1 cellular context compared by ENCODE assay signal in genomic region chr5:38660194-38660668, GRCh38.
A peak's percentile ranks its signal among the peaks of the same experiment; 100 is the strongest.
TF ChIP-seq lines count a peak whose summit lies in the region.

No MANE protein-coding gene starts in this region.

TF ChIP-seq in K562, 482 proteins besides CTCF, POLR2A, EP300 and RAD21 (continued from another document and continues in another):
- TF ChIP-seq, protein P1, sequence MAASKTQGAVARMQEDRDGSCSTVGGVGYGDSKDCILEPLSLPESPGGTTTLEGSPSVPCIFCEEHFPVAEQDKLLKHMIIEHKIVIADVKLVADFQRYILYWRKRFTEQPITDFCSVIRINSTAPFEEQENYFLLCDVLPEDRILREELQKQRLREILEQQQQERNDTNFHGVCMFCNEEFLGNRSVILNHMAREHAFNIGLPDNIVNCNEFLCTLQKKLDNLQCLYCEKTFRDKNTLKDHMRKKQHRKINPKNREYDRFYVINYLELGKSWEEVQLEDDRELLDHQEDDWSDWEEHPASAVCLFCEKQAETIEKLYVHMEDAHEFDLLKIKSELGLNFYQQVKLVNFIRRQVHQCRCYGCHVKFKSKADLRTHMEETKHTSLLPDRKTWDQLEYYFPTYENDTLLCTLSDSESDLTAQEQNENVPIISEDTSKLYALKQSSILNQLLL (CRISPR knock-in tag; IDR thresholded peaks at IDR 0.05; ENCODE audit: borderline replicate concordance): no peak
- TF ChIP-seq, protein P2, sequence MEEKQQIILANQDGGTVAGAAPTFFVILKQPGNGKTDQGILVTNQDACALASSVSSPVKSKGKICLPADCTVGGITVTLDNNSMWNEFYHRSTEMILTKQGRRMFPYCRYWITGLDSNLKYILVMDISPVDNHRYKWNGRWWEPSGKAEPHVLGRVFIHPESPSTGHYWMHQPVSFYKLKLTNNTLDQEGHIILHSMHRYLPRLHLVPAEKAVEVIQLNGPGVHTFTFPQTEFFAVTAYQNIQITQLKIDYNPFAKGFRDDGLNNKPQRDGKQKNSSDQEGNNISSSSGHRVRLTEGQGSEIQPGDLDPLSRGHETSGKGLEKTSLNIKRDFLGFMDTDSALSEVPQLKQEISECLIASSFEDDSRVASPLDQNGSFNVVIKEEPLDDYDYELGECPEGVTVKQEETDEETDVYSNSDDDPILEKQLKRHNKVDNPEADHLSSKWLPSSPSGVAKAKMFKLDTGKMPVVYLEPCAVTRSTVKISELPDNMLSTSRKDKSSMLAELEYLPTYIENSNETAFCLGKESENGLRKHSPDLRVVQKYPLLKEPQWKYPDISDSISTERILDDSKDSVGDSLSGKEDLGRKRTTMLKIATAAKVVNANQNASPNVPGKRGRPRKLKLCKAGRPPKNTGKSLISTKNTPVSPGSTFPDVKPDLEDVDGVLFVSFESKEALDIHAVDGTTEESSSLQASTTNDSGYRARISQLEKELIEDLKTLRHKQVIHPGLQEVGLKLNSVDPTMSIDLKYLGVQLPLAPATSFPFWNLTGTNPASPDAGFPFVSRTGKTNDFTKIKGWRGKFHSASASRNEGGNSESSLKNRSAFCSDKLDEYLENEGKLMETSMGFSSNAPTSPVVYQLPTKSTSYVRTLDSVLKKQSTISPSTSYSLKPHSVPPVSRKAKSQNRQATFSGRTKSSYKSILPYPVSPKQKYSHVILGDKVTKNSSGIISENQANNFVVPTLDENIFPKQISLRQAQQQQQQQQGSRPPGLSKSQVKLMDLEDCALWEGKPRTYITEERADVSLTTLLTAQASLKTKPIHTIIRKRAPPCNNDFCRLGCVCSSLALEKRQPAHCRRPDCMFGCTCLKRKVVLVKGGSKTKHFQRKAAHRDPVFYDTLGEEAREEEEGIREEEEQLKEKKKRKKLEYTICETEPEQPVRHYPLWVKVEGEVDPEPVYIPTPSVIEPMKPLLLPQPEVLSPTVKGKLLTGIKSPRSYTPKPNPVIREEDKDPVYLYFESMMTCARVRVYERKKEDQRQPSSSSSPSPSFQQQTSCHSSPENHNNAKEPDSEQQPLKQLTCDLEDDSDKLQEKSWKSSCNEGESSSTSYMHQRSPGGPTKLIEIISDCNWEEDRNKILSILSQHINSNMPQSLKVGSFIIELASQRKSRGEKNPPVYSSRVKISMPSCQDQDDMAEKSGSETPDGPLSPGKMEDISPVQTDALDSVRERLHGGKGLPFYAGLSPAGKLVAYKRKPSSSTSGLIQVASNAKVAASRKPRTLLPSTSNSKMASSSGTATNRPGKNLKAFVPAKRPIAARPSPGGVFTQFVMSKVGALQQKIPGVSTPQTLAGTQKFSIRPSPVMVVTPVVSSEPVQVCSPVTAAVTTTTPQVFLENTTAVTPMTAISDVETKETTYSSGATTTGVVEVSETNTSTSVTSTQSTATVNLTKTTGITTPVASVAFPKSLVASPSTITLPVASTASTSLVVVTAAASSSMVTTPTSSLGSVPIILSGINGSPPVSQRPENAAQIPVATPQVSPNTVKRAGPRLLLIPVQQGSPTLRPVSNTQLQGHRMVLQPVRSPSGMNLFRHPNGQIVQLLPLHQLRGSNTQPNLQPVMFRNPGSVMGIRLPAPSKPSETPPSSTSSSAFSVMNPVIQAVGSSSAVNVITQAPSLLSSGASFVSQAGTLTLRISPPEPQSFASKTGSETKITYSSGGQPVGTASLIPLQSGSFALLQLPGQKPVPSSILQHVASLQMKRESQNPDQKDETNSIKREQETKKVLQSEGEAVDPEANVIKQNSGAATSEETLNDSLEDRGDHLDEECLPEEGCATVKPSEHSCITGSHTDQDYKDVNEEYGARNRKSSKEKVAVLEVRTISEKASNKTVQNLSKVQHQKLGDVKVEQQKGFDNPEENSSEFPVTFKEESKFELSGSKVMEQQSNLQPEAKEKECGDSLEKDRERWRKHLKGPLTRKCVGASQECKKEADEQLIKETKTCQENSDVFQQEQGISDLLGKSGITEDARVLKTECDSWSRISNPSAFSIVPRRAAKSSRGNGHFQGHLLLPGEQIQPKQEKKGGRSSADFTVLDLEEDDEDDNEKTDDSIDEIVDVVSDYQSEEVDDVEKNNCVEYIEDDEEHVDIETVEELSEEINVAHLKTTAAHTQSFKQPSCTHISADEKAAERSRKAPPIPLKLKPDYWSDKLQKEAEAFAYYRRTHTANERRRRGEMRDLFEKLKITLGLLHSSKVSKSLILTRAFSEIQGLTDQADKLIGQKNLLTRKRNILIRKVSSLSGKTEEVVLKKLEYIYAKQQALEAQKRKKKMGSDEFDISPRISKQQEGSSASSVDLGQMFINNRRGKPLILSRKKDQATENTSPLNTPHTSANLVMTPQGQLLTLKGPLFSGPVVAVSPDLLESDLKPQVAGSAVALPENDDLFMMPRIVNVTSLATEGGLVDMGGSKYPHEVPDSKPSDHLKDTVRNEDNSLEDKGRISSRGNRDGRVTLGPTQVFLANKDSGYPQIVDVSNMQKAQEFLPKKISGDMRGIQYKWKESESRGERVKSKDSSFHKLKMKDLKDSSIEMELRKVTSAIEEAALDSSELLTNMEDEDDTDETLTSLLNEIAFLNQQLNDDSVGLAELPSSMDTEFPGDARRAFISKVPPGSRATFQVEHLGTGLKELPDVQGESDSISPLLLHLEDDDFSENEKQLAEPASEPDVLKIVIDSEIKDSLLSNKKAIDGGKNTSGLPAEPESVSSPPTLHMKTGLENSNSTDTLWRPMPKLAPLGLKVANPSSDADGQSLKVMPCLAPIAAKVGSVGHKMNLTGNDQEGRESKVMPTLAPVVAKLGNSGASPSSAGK (IDR thresholded peaks at IDR 0.05): no peak
- no peak for TF ChIP-seq FOXP4 (CRISPR knock-in tag; IDR thresholded peaks at IDR 0.05; ENCODE audit: borderline replicate concordance)
- no peak for TF ChIP-seq ZNF695 (CRISPR knock-in tag; IDR thresholded peaks at IDR 0.05)
- no peak for TF ChIP-seq ZNF134 (CRISPR knock-in tag; conservative IDR thresholded peaks at IDR 0.05)
- no peak for TF ChIP-seq DPF2 (IDR thresholded peaks at IDR 0.05)
- no peak for TF ChIP-seq FUS (optimal IDR thresholded peaks at IDR 0.05; ENCODE audit: low read depth, low read length)
- TF ChIP-seq RFX5 (IDR thresholded peaks at IDR 0.05; ENCODE audit: low read depth, low read length): no peak
- TF ChIP-seq ZNF184 (CRISPR knock-in tag; IDR thresholded peaks at IDR 0.05): no peak
- TF ChIP-seq, protein P3, sequence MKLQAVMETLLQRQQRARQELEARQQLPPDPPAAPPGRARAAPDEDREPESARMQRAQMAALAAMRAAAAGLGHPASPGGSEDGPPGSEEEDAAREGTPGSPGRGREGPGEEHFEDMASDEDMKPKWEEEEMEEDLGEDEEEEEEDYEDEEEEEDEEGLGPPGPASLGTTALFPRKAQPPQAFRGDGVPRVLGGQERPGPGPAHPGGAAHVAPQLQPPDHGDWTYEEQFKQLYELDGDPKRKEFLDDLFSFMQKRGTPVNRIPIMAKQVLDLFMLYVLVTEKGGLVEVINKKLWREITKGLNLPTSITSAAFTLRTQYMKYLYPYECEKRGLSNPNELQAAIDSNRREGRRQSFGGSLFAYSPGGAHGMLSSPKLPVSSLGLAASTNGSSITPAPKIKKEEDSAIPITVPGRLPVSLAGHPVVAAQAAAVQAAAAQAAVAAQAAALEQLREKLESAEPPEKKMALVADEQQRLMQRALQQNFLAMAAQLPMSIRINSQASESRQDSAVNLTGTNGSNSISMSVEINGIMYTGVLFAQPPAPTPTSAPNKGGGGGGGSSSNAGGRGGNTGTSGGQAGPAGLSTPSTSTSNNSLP (IDR thresholded peaks at IDR 0.05; ENCODE audit: borderline replicate concordance, low read depth, low read length): peak; percentile 59; the same call in 1 of the 2 replicates
- peak; percentile 49 for TF ChIP-seq CREM (IDR thresholded peaks at IDR 0.05; ENCODE audit: low read depth)
- TF ChIP-seq NFATC3 (IDR thresholded peaks at IDR 0.05): no peak
- TF ChIP-seq, protein P4, sequence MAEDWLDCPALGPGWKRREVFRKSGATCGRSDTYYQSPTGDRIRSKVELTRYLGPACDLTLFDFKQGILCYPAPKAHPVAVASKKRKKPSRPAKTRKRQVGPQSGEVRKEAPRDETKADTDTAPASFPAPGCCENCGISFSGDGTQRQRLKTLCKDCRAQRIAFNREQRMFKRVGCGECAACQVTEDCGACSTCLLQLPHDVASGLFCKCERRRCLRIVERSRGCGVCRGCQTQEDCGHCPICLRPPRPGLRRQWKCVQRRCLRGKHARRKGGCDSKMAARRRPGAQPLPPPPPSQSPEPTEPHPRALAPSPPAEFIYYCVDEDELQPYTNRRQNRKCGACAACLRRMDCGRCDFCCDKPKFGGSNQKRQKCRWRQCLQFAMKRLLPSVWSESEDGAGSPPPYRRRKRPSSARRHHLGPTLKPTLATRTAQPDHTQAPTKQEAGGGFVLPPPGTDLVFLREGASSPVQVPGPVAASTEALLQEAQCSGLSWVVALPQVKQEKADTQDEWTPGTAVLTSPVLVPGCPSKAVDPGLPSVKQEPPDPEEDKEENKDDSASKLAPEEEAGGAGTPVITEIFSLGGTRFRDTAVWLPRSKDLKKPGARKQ (CRISPR knock-in tag; IDR thresholded peaks at IDR 0.05): no peak
- TF ChIP-seq, protein P5, sequence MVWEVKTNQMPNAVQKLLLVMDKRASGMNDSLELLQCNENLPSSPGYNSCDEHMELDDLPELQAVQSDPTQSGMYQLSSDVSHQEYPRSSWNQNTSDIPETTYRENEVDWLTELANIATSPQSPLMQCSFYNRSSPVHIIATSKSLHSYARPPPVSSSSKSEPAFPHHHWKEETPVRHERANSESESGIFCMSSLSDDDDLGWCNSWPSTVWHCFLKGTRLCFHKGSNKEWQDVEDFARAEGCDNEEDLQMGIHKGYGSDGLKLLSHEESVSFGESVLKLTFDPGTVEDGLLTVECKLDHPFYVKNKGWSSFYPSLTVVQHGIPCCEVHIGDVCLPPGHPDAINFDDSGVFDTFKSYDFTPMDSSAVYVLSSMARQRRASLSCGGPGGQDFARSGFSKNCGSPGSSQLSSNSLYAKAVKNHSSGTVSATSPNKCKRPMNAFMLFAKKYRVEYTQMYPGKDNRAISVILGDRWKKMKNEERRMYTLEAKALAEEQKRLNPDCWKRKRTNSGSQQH (CRISPR knock-in tag; IDR thresholded peaks at IDR 0.05): no peak
- TF ChIP-seq TEAD4 (IDR thresholded peaks at IDR 0.05; ENCODE audit: low read length): no peak
- no peak for TF ChIP-seq TEAD4 (CRISPR knock-in tag; IDR thresholded peaks at IDR 0.05; ENCODE audit: borderline replicate concordance)
- no peak for TF ChIP-seq MYBL2 (IDR thresholded peaks at IDR 0.05; ENCODE audit: low read depth)
- no peak for TF ChIP-seq MYBL2 (CRISPR knock-in tag; IDR thresholded peaks at IDR 0.05; ENCODE audit: borderline replicate concordance)
- TF ChIP-seq ADNP (tag; IDR thresholded peaks at IDR 0.05): no peak
- TF ChIP-seq ZFP36 (IDR thresholded peaks at IDR 0.05; ENCODE audit: low read depth, low read length, partially characterized antibody): no peak
- peak; percentile 62 for TF ChIP-seq MYC (IDR thresholded peaks at IDR 0.05; ENCODE audit: low read depth, low read length)
- TF ChIP-seq MYC (CRISPR knock-in tag; IDR thresholded peaks at IDR 0.05; ENCODE audit: borderline replicate concordance, low read depth): no peak
- TF ChIP-seq, protein P6, sequence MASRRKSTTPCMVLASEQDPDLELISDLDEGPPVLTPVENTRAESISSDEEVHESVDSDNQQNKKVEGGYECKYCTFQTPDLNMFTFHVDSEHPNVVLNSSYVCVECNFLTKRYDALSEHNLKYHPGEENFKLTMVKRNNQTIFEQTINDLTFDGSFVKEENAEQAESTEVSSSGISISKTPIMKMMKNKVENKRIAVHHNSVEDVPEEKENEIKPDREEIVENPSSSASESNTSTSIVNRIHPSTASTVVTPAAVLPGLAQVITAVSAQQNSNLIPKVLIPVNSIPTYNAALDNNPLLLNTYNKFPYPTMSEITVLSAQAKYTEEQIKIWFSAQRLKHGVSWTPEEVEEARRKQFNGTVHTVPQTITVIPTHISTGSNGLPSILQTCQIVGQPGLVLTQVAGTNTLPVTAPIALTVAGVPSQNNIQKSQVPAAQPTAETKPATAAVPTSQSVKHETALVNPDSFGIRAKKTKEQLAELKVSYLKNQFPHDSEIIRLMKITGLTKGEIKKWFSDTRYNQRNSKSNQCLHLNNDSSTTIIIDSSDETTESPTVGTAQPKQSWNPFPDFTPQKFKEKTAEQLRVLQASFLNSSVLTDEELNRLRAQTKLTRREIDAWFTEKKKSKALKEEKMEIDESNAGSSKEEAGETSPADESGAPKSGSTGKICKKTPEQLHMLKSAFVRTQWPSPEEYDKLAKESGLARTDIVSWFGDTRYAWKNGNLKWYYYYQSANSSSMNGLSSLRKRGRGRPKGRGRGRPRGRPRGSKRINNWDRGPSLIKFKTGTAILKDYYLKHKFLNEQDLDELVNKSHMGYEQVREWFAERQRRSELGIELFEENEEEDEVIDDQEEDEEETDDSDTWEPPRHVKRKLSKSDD (conservative IDR thresholded peaks at IDR 0.05; ENCODE audit: low read length): no peak
- no peak for TF ChIP-seq HDAC1 (IDR thresholded peaks at IDR 0.05)
- TF ChIP-seq, protein P7, sequence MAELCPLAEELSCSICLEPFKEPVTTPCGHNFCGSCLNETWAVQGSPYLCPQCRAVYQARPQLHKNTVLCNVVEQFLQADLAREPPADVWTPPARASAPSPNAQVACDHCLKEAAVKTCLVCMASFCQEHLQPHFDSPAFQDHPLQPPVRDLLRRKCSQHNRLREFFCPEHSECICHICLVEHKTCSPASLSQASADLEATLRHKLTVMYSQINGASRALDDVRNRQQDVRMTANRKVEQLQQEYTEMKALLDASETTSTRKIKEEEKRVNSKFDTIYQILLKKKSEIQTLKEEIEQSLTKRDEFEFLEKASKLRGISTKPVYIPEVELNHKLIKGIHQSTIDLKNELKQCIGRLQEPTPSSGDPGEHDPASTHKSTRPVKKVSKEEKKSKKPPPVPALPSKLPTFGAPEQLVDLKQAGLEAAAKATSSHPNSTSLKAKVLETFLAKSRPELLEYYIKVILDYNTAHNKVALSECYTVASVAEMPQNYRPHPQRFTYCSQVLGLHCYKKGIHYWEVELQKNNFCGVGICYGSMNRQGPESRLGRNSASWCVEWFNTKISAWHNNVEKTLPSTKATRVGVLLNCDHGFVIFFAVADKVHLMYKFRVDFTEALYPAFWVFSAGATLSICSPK (IDR thresholded peaks at IDR 0.05; ENCODE audit: borderline replicate concordance): no peak
- TF ChIP-seq SUPT5H (IDR thresholded peaks at IDR 0.05): peak; percentile 64
- TF ChIP-seq ZNF507 (tag; conservative IDR thresholded peaks at IDR 0.05): no peak
- no peak for TF ChIP-seq NR2C2 (CRISPR knock-in tag; IDR thresholded peaks at IDR 0.05)
- no peak; the same call in 1 of the 2 replicates for TF ChIP-seq NR2C2 (tag; IDR thresholded peaks at IDR 0.05)
- no peak for TF ChIP-seq NFE2 (IDR thresholded peaks at IDR 0.05; ENCODE audit: low read depth)
- TF ChIP-seq RBM34 (IDR thresholded peaks at IDR 0.05; ENCODE audit: borderline replicate concordance, insufficient read depth, low read length): no peak
